In genomic region chr11:69002101-69002742, GRCh38 we compare ENCODE assay signal across 1 cellular context.
TF ChIP-seq lines count a peak whose summit lies in the region.

No MANE protein-coding gene starts in this region.

TF ChIP-seq in IMR-90, 13 proteins besides CTCF, POLR2A, EP300 and RAD21:
- no peak for TF ChIP-seq RFX5 (IDR thresholded peaks at IDR 0.05; ENCODE audit: low read depth, low read length)
- TF ChIP-seq MAFK (IDR thresholded peaks at IDR 0.05; ENCODE audit: low read depth, low read length), result no peak
- no peak for TF ChIP-seq CHD1 (IDR thresholded peaks at IDR 0.05; ENCODE audit: low read depth, low read length)
- TF ChIP-seq MAZ (IDR thresholded peaks at IDR 0.05; ENCODE audit: borderline replicate concordance, low read depth, low read length), result no peak
- no peak for TF ChIP-seq RCOR1 (IDR thresholded peaks at IDR 0.05; ENCODE audit: insufficient replicate concordance, low read length)
- TF ChIP-seq FOS (IDR thresholded peaks at IDR 0.05; ENCODE audit: low read depth, low read length), result no peak
- no peak for TF ChIP-seq BHLHE40 (IDR thresholded peaks at IDR 0.05; ENCODE audit: low read depth, low read length)
- no peak for TF ChIP-seq ELK1 (IDR thresholded peaks at IDR 0.05; ENCODE audit: borderline replicate concordance, low read depth, low read length)
- no peak for TF ChIP-seq CEBPB (IDR thresholded peaks at IDR 0.05; ENCODE audit: low read depth, low read length)
- no peak for TF ChIP-seq SMC3 (IDR thresholded peaks at IDR 0.05; ENCODE audit: low read depth, low read length)
- no peak for TF ChIP-seq NFE2L2 (IDR thresholded peaks at IDR 0.05; ENCODE audit: low read depth, low read length)
- no peak for TF ChIP-seq USF2 (IDR thresholded peaks at IDR 0.05; ENCODE audit: low read depth, low read length)
TF ChIP-seq in IMR-90: peak in this region for 0.
